ENCODE assay signal across 2 cellular contexts in genomic region chrX:155477136-155477535, GRCh38. TPM values are rescaled to one million over a fixed set of nuclear protein-coding genes. Genes with fewer than 3 reads are reported as not detected.
"Had no signal": no experiment of that assay in that cellular context is flagged by ENCODE, and none has a peak within 500 bp of the region (broad histone marks: within the 10 kb centered on the region; RNA-seq: fewer than 3 reads in every experiment).

No MANE protein-coding gene starts in this region.

RNA-seq across cellular contexts. Expression of gene F8A3, which starts 18.7 kb away (rescaled TPM):
- total RNA-seq: astrocyte, cardiac muscle cell had no signal
